Comparison of ENCODE assay signal across 22 cellular contexts in the genomic region with DNA sequence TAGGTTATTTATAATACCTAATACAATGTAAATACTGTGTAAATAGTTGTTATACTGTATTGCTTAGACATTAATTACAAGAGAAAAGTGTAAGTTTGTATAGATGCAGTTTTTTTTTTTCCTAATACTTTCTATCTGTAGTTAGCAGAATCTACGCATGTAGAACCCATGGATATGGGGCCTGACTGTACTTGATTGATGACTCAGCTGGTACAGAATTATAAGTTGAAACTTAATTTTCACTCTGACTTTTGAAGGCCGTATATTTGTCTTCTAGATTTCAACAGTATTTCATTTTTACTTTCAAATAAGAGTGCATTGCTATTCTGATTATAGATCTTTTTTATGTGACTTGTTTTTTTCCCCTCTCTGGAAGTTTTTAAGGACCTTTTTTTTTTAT. TPM values are rescaled to one million over a fixed set of nuclear protein-coding genes. Genes with fewer than 3 reads are reported as not detected.
DNase-seq lines count a peak whose midpoint lies in the region; ATAC-seq, FAIRE-seq and TF ChIP-seq lines count a peak whose summit lies in the region.
"Had no signal": no experiment of that assay in that cellular context is flagged by ENCODE, and none has a peak within 500 bp of the region (broad histone marks: within the 10 kb centered on the region; RNA-seq: fewer than 3 reads in every experiment).

No MANE protein-coding gene starts in this region.

- CTCF ChIA-PET in MCF 10A (lab: Yijun Ruan, JAX), result interaction anchor here (0.7 kb wide), 2 partner anchors 14 to 515 kb away, joined by 3 to 4 read pairs; no protein-coding TSS in a partner anchor

- no peak for ATAC-seq in HG03097 (IDR thresholded peaks at IDR 0.05; ENCODE audit: low FRiP score, unreplicated experiment)
- no peak for ATAC-seq in HG02642 (IDR thresholded peaks at IDR 0.05; ENCODE audit: poor library complexity, unreplicated experiment)
- ATAC-seq: GM12878, GM23338, HCT116 had no signal

- no peak for DNase-seq in activated CD4-positive, alpha-beta T cell treated with anti-CD3 and anti-CD28 coated beads, Interleukin-2, amount 10 ng/mL, durations not matched to agents 24 days and 14 days
- no peak for DNase-seq in activated CD4-positive, alpha-beta T cell treated with anti-CD3 and anti-CD28 coated beads for 1 hour
- DNase-seq in MCF 10A (ENCODE audit: unreplicated experiment) (peak; percentile 7), breast epithelium (ENCODE audit: low spot score in 2 of 2) (no peak), bronchial epithelial cell (ENCODE audit: low read depth) (peak; percentile 53), hypothalamus (lab: John Stamatoyannopoulos, UW) (no peak)
- DNase-seq: CD8-positive, alpha-beta memory T cell; DND-41; GDM1; KBM-7; NCI-H1436; NCI-H2029; NCI-H2171; NCI-H446; NCI-H69 had no signal

- POLR2A ChIA-PET in MCF 10A (lab: Yijun Ruan, JAX), result interaction anchor here (0.7 to 5.6 kb wide), 3 partner anchors 16 to 32 kb away, joined by 3 to 33 read pairs (median 7); partner anchors contain the start of genes NAA15 and NDUFC1

- peaks cover 24% of the 10 kb centered on the region for H3K4me1 Mint-ChIP-seq in activated CD4-positive, alpha-beta T cell treated with anti-CD3 and anti-CD28 coated beads, Interleukin-2, amount 10 ng/mL, durations not matched to agents 24 days and 14 days
- H3K4me1 Mint-ChIP-seq in MCF 10A (ENCODE audit: insufficient read depth, unreplicated experiment), result peaks cover 6% of the 10 kb centered on the region

- BruUV-seq in MCF 10A (replicated peaks; lab: Mats Ljungman, UMichigan), result no TSS peak

- H3K9me3 ChIP-seq in breast epithelium, result peaks cover 0 to 5% of the 10 kb centered on the region in 2 donors

- H3K4me1 ChIP-seq in breast epithelium, result no peaks in the 10 kb centered on the region

- TF ChIP-seq POLR2A in breast epithelium (IDR thresholded peaks at IDR 0.05), result no peak

- H3K4me3 Mint-ChIP-seq in activated CD4-positive, alpha-beta T cell treated with anti-CD3 and anti-CD28 coated beads, Interleukin-2, amount 10 ng/mL, durations not matched to agents 24 days and 14 days, result no peak overlapping the region
- H3K4me3 Mint-ChIP-seq in MCF 10A (ENCODE audit: unreplicated experiment), result no peak overlapping the region
- H3K4me3 Mint-ChIP-seq: CD8-positive, alpha-beta memory T cell; GM23338 had no signal

- peaks cover 48% of the 10 kb centered on the region for H3K36me3 Mint-ChIP-seq in activated CD4-positive, alpha-beta T cell treated with anti-CD3 and anti-CD28 coated beads, Interleukin-2, amount 10 ng/mL, durations not matched to agents 24 days and 14 days (ENCODE audit: low read depth)
- H3K36me3 Mint-ChIP-seq in MCF 10A (ENCODE audit: insufficient read depth, unreplicated experiment), result peaks cover 36% of the 10 kb centered on the region

- TF ChIP-seq CTCF in MCF 10A (IDR thresholded peaks at IDR 0.05; ENCODE audit: unreplicated experiment), result no peak
- no peak for TF ChIP-seq CTCF in breast epithelium (IDR thresholded peaks at IDR 0.05)
- TF ChIP-seq CTCF in bronchial epithelial cell (IDR thresholded peaks at IDR 0.05; ENCODE audit: insufficient read depth, low read length, severe bottlenecking), result no peak

- FAIRE-seq in bronchial epithelial cell (lab: Jason Lieb, UNC), result no peak
- FAIRE-seq: D721Med, GM12878, RCC 7860 had no signal

- H3K9me3 Mint-ChIP-seq in activated CD4-positive, alpha-beta T cell treated with anti-CD3 and anti-CD28 coated beads, Interleukin-2, amount 10 ng/mL, durations not matched to agents 24 days and 14 days, result peaks cover 5% of the 10 kb centered on the region
- H3K9me3 Mint-ChIP-seq in MCF 10A (ENCODE audit: unreplicated experiment), result no peaks in the 10 kb centered on the region

- no peaks in the 10 kb centered on the region for H3K27me3 Mint-ChIP-seq in activated CD4-positive, alpha-beta T cell treated with anti-CD3 and anti-CD28 coated beads, Interleukin-2, amount 10 ng/mL, durations not matched to agents 24 days and 14 days
- H3K27me3 Mint-ChIP-seq in MCF 10A (ENCODE audit: insufficient read depth, unreplicated experiment), result no peaks in the 10 kb centered on the region
- H3K27me3 Mint-ChIP-seq: CD8-positive, alpha-beta memory T cell had no signal

- no peak overlapping the region for H3K27ac ChIP-seq in breast epithelium

- H3K36me3 ChIP-seq in breast epithelium, result no peaks in the 10 kb centered on the region
- peaks cover 1% of the 10 kb centered on the region for H3K36me3 ChIP-seq in bronchial epithelial cell (ENCODE audit: control insufficient read depth, insufficient read depth, low read length)

- H3K4me3 ChIP-seq in breast epithelium, result no peak overlapping the region
- no peak overlapping the region for H3K4me3 ChIP-seq in bronchial epithelial cell (ENCODE audit: low read depth, low read length)
- H3K4me3 ChIP-seq: GM12878, GM23338 had no signal

- peak overlapping the region; percentile 66 for H3K27ac Mint-ChIP-seq in activated CD4-positive, alpha-beta T cell treated with anti-CD3 and anti-CD28 coated beads, Interleukin-2, amount 10 ng/mL, durations not matched to agents 24 days and 14 days
- no peak overlapping the region for H3K27ac Mint-ChIP-seq in MCF 10A (ENCODE audit: low read depth, unreplicated experiment)
- H3K27ac Mint-ChIP-seq: GM23338 had no signal

- H3K27me3 ChIP-seq in breast epithelium, result no peaks in the 10 kb centered on the region
- H3K27me3 ChIP-seq in bronchial epithelial cell (ENCODE audit: control insufficient read depth, insufficient read depth, low read length), result no peaks in the 10 kb centered on the region

- intact Hi-C loops in activated CD4-positive, alpha-beta T cell treated with anti-CD3 and anti-CD28 coated beads, Interleukin-2, amount 10 ng/mL, durations not matched to agents 24 days and 14 days (cut with micrococcal nuclease), result loop anchor here (2.0 kb wide), 1 partner anchor 32 kb away; the partner anchor contains the start of gene NAA15
- intact Hi-C loops in MCF 10A (cut with micrococcal nuclease) (no loop called here), breast epithelium (cut with DNase I; ENCODE audit: low total_unique reads) (no loop called here)

RNA-seq across cellular contexts. Expression of gene NDUFC1, which starts 30.8 kb away (rescaled TPM):
- total RNA-seq in activated CD4-positive, alpha-beta T cell treated with anti-CD3 and anti-CD28 coated beads, Interleukin-2, amount 10 ng/mL, durations not matched to agents 24 days and 14 days, result 53.5 and 56.5 TPM in 2 replicates
- total RNA-seq in MCF 10A (2022) (86.1 and 102 TPM in 2 replicates), breast epithelium (10 to 100 TPM; 26.2 to 42.7 (median 35.0) TPM), bronchial epithelial cell (18.7 and 53.4 TPM in 2 replicates)

RNA-seq across cellular contexts. Expression of gene NAA15, which starts 31.7 kb away (rescaled TPM):
- 114 and 115 TPM in 2 replicates for total RNA-seq in activated CD4-positive, alpha-beta T cell treated with anti-CD3 and anti-CD28 coated beads, Interleukin-2, amount 10 ng/mL, durations not matched to agents 24 days and 14 days
- total RNA-seq in MCF 10A (2022) (54.9 and 80.6 TPM in 2 replicates), breast epithelium (10 to 100 TPM; 28.5 to 49.9 (median 34.1) TPM), bronchial epithelial cell (31.7 and 35.8 TPM in 2 replicates)

RNA-seq across cellular contexts. Expression of gene MGARP, which starts 53.0 kb away (rescaled TPM):
- 0.14 and 0.21 TPM in 2 replicates for total RNA-seq in activated CD4-positive, alpha-beta T cell treated with anti-CD3 and anti-CD28 coated beads, Interleukin-2, amount 10 ng/mL, durations not matched to agents 24 days and 14 days
- total RNA-seq in MCF 10A (2022) (not detected in 2 replicates), breast epithelium (1 to 10 TPM in 2 of 3 donors, not detected in 1; 1.6 to 3.8 TPM), bronchial epithelial cell (0.13 and 0.53 TPM in 2 replicates)
- total RNA-seq: CD8-positive, alpha-beta memory T cell; GM12878 had no signal

Comparison
In these comparisons a context has a peak if more than half of its experiments do, and no peak if none do; other contexts are left out.
1. DNase-seq: peak in MCF 10A (single experiment) and bronchial epithelial cell (single experiment); none in activated CD4-positive, alpha-beta T cell treated with anti-CD3 and anti-CD28 coated beads, Interleukin-2, amount 10 ng/mL, durations not matched to agents 24 days and 14 days (single experiment), activated CD4-positive, alpha-beta T cell treated with anti-CD3 and anti-CD28 coated beads for 1 hour (single experiment), breast epithelium (0 of 2) and hypothalamus (0 of 51).